In the genomic region with DNA sequence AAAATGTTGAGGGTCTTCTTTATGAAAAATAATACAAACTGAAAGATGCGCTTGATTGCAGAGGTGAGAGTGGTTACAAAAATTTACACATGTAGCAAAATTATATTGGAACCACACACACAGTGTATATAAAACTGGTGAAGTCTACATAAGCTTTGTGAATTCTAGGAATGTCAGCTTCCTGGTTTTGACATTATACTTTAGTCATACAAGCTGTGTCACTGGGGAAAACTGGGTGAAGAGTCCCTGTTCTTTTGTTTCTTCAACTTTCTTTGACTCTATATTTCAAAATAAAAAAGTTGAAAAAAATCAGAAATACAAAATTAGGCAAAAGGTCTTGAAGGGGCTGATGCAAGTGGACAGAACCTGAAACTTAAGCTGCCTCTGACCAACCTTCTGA, we compare ENCODE assay signal across 1 cellular context.
TF ChIP-seq lines count a peak whose summit lies in the region.

No MANE protein-coding gene starts in this region.

TF ChIP-seq in IMR-90, 13 proteins besides CTCF, POLR2A, EP300 and RAD21 (continued from another document):
- TF ChIP-seq, protein P1, sequence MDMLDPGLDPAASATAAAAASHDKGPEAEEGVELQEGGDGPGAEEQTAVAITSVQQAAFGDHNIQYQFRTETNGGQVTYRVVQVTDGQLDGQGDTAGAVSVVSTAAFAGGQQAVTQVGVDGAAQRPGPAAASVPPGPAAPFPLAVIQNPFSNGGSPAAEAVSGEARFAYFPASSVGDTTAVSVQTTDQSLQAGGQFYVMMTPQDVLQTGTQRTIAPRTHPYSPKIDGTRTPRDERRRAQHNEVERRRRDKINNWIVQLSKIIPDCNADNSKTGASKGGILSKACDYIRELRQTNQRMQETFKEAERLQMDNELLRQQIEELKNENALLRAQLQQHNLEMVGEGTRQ (IDR thresholded peaks at IDR 0.05; ENCODE audit: low read depth, low read length), result no peak
- TF ChIP-seq BHLHE40 (IDR thresholded peaks at IDR 0.05; ENCODE audit: low read depth, low read length) (no peak), CEBPB (IDR thresholded peaks at IDR 0.05; ENCODE audit: low read depth, low read length) (no peak), MAFK (IDR thresholded peaks at IDR 0.05; ENCODE audit: low read depth, low read length) (no peak), CHD1 (IDR thresholded peaks at IDR 0.05; ENCODE audit: low read depth, low read length) (no peak), FOS (IDR thresholded peaks at IDR 0.05; ENCODE audit: low read depth, low read length) (no peak), SMC3 (IDR thresholded peaks at IDR 0.05; ENCODE audit: low read depth, low read length) (no peak), RFX5 (IDR thresholded peaks at IDR 0.05; ENCODE audit: low read depth, low read length) (no peak), ELK1 (IDR thresholded peaks at IDR 0.05; ENCODE audit: borderline replicate concordance, low read depth, low read length) (no peak), RCOR1 (IDR thresholded peaks at IDR 0.05; ENCODE audit: insufficient replicate concordance, low read length) (no peak), NFE2L2 (IDR thresholded peaks at IDR 0.05; ENCODE audit: low read depth, low read length) (no peak)
